Comparison of ENCODE assay signal across 19 cellular contexts in the genomic region with DNA sequence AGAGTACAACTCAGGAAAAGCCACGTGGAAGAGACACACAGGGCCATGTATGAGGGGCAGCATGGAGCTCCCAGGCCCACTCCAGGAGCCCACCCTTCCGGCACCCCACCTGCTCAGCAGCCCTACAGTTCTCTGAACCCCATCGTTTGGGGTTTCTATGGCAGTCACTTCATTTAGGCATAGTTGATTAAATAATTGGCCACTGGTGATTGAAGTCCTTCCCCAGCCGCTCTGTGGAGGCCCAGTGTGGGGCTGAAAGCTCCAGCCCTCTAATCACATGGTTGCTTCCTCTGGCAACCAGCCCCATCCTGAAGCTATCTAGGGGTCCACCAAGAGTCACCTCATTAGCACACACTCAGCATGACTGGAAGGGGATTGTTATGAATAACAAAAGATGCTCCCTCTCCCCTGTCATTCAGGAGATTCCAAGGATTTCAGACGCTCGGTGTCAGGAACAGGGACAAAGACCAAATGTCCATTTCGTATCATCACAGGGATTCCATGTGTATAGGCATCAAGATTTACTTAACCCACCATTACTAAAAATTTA. TPM values are rescaled to one million over a fixed set of nuclear protein-coding genes. Genes with fewer than 3 reads are reported as not detected.
"Had no signal": no experiment of that assay in that cellular context is flagged by ENCODE, and none has a peak within 500 bp of the region (broad histone marks: within the 10 kb centered on the region; RNA-seq: fewer than 3 reads in every experiment).

No MANE protein-coding gene starts in this region.

- H3K36me3 ChIP-seq: ascending aorta had no signal

- DNase-seq: activated B cell treated with CpG ODN at 0.5 μM for 24 hours, amniotic stem cell, KG1, NCI-H1092 treated with DMSO at 0.1 percent for 48 hours, NCI-H1417 treated with DMSO at 0.1 percent for 48 hours, NCI-H510A treated with DMSO at 0.1 percent for 48 hours had no signal

- H3K4me1 Mint-ChIP-seq: activated B cell treated with CpG ODN at 0.5 μM for 24 hours had no signal

- H3K9me3 ChIP-seq: ascending aorta, body of pancreas had no signal

- H3K4me3 ChIP-seq: ascending aorta, body of pancreas had no signal

- H3K9me3 Mint-ChIP-seq: activated B cell treated with CpG ODN at 0.5 μM for 24 hours; activated CD4-positive, alpha-beta memory T cell treated with anti-CD3 and anti-CD28 coated beads for 36 hours; activated CD4-positive, alpha-beta T cell treated with anti-CD3 and anti-CD28 coated beads, Interleukin-2, amount 10 ng/mL, durations not matched to agents 24 days and 14 days; activated naive CD4-positive, alpha-beta T cell treated with anti-CD3 and anti-CD28 coated beads, Interleukin-2, amount 50 U/mL, for 72 hours; activated T-cell treated with anti-CD3 and anti-CD28 coated beads, Interleukin-2, amount 50 U/mL, for 4 hours had no signal

- H3K27ac ChIP-seq: ascending aorta, body of pancreas had no signal

- H3K36me3 Mint-ChIP-seq: activated CD4-positive, alpha-beta memory T cell treated with anti-CD3 and anti-CD28 coated beads for 36 hours; activated naive CD4-positive, alpha-beta T cell treated with anti-CD3 and anti-CD28 coated beads, Interleukin-2, amount 50 U/mL, for 72 hours had no signal

- H3K4me1 ChIP-seq: ascending aorta, body of pancreas had no signal

- ATAC-seq: activated naive CD8-positive, alpha-beta T cell treated with anti-CD3 and anti-CD28 coated beads, Interleukin-2, amount 50 U/mL, for 24 hours; body of pancreas had no signal

- H3K27me3 ChIP-seq: ascending aorta, body of pancreas had no signal

- H3K4me3 Mint-ChIP-seq: activated B cell treated with CpG ODN at 0.5 μM for 24 hours; activated CD4-positive, alpha-beta memory T cell treated with anti-CD3 and anti-CD28 coated beads for 36 hours; activated CD4-positive, alpha-beta T cell treated with anti-CD3 and anti-CD28 coated beads, Interleukin-2, amount 10 ng/mL, durations not matched to agents 24 days and 14 days; activated naive CD8-positive, alpha-beta T cell treated with anti-CD3 and anti-CD28 coated beads, Interleukin-2, amount 50 U/mL, for 24 hours; activated T-cell treated with anti-CD3 and anti-CD28 coated beads, Interleukin-2, amount 50 U/mL, for 4 hours had no signal

- H3K27ac Mint-ChIP-seq: activated B cell treated with CpG ODN at 0.5 μM for 24 hours; activated CD4-positive, alpha-beta memory T cell treated with anti-CD3 and anti-CD28 coated beads for 36 hours; activated CD4-positive, alpha-beta T cell treated with anti-CD3 and anti-CD28 coated beads, Interleukin-2, amount 10 ng/mL, durations not matched to agents 24 days and 14 days; activated naive CD4-positive, alpha-beta T cell treated with anti-CD3 and anti-CD28 coated beads, Interleukin-2, amount 50 U/mL, for 72 hours; activated naive CD8-positive, alpha-beta T cell treated with anti-CD3 and anti-CD28 coated beads, Interleukin-2, amount 50 U/mL, for 24 hours; T-helper 17 cell had no signal

RNA-seq across cellular contexts. Expression of gene S100A7A, which starts 12.2 kb away (rescaled TPM):
- total RNA-seq: activated B cell treated with CpG ODN at 0.5 μM for 24 hours; activated CD4-positive, alpha-beta memory T cell treated with anti-CD3 and anti-CD28 coated beads for 36 hours; activated CD4-positive, alpha-beta T cell treated with anti-CD3 and anti-CD28 coated beads, Interleukin-2, amount 10 ng/mL, durations not matched to agents 24 days and 14 days; activated naive CD4-positive, alpha-beta T cell treated with anti-CD3 and anti-CD28 coated beads, Interleukin-2, amount 50 U/mL, for 72 hours; activated T-cell treated with anti-CD3 and anti-CD28 coated beads, Interleukin-2, amount 50 U/mL, for 4 hours; ascending aorta; body of pancreas; bronchial epithelial cell; LHCN-M2; M059J; PC-3; SK-MEL-5; T-helper 17 cell had no signal

RNA-seq across cellular contexts. Expression of gene S100A8, which starts 13.3 kb away (rescaled TPM):
- total RNA-seq: activated B cell treated with CpG ODN at 0.5 μM for 24 hours; activated CD4-positive, alpha-beta memory T cell treated with anti-CD3 and anti-CD28 coated beads for 36 hours; activated CD4-positive, alpha-beta T cell treated with anti-CD3 and anti-CD28 coated beads, Interleukin-2, amount 10 ng/mL, durations not matched to agents 24 days and 14 days; activated naive CD4-positive, alpha-beta T cell treated with anti-CD3 and anti-CD28 coated beads, Interleukin-2, amount 50 U/mL, for 72 hours; activated T-cell treated with anti-CD3 and anti-CD28 coated beads, Interleukin-2, amount 50 U/mL, for 4 hours; LHCN-M2; SK-MEL-5 had no signal

RNA-seq across cellular contexts. Expression of gene S100A12, which starts 28.7 kb away (rescaled TPM):
- total RNA-seq: activated B cell treated with CpG ODN at 0.5 μM for 24 hours; activated CD4-positive, alpha-beta memory T cell treated with anti-CD3 and anti-CD28 coated beads for 36 hours; activated CD4-positive, alpha-beta T cell treated with anti-CD3 and anti-CD28 coated beads, Interleukin-2, amount 10 ng/mL, durations not matched to agents 24 days and 14 days; activated naive CD4-positive, alpha-beta T cell treated with anti-CD3 and anti-CD28 coated beads, Interleukin-2, amount 50 U/mL, for 72 hours; activated T-cell treated with anti-CD3 and anti-CD28 coated beads, Interleukin-2, amount 50 U/mL, for 4 hours; ascending aorta; body of pancreas; bronchial epithelial cell; LHCN-M2; M059J; PC-3; SK-MEL-5 had no signal

RNA-seq across cellular contexts. Expression of gene S100A9, which starts 46.5 kb away (rescaled TPM):
- total RNA-seq: activated CD4-positive, alpha-beta memory T cell treated with anti-CD3 and anti-CD28 coated beads for 36 hours; activated CD4-positive, alpha-beta T cell treated with anti-CD3 and anti-CD28 coated beads, Interleukin-2, amount 10 ng/mL, durations not matched to agents 24 days and 14 days; LHCN-M2; SK-MEL-5 had no signal

RNA-seq across cellular contexts. Expression of gene PGLYRP4, which starts 55.5 kb away (rescaled TPM):
- total RNA-seq: activated B cell treated with CpG ODN at 0.5 μM for 24 hours; activated CD4-positive, alpha-beta memory T cell treated with anti-CD3 and anti-CD28 coated beads for 36 hours; activated CD4-positive, alpha-beta T cell treated with anti-CD3 and anti-CD28 coated beads, Interleukin-2, amount 10 ng/mL, durations not matched to agents 24 days and 14 days; activated naive CD4-positive, alpha-beta T cell treated with anti-CD3 and anti-CD28 coated beads, Interleukin-2, amount 50 U/mL, for 72 hours; activated T-cell treated with anti-CD3 and anti-CD28 coated beads, Interleukin-2, amount 50 U/mL, for 4 hours; ascending aorta; body of pancreas; bronchial epithelial cell; LHCN-M2; M059J; PC-3; SK-MEL-5; T-helper 17 cell had no signal
